Comparison of ENCODE assay signal across 25 cellular contexts in the genomic region with DNA sequence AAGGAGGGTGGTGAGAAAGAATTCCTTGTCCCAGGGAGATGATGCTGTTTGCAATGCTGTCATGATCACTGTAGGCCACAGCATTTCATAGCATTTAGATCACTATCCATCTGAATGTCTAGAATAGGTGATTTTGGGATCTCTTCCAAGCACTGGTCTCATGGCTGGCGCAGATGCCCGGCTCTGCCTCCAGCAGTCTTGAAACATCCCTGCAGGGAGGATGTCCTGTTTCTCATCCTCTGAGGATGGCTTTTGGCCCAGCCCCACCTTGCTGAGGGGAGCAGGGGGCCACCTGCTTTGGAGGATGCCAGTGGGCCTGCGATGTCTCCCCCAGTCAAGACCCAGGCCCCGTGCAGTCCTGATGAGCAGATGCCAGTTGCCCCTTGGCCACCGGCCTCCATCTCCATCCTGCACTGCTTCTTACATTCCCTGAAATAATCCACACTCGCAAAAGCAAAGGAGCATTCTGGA.
"Had no signal": no experiment of that assay in that cellular context is flagged by ENCODE, and none has a peak within 500 bp of the region (broad histone marks: within the 10 kb centered on the region; RNA-seq: fewer than 3 reads in every experiment).

No MANE protein-coding gene starts in this region.

- H3K79me2 ChIP-seq: parathyroid adenoma had no signal

- H3K36me3 Mint-ChIP-seq: activated naive CD8-positive, alpha-beta T cell treated with anti-CD3 and anti-CD28 coated beads for 36 hours; mesothelial cell of epicardium had no signal

- H2AFZ ChIP-seq: parathyroid adenoma had no signal

- H3K36me3 ChIP-seq: adrenal gland, brain microvascular endothelial cell, esophagus squamous epithelium had no signal

- H3K27me3 ChIP-seq: adrenal gland, brain microvascular endothelial cell, esophagus squamous epithelium, spleen, tibial nerve had no signal

- H3K9me3 Mint-ChIP-seq: activated naive CD4-positive, alpha-beta T cell treated with anti-CD3 and anti-CD28 coated beads for 36 hours; activated naive CD8-positive, alpha-beta T cell treated with anti-CD3 and anti-CD28 coated beads for 36 hours; activated T-helper 1 cell treated with anti-CD3 and anti-CD28 coated beads, Interleukin-12 subunit alpha, Interleukin-12 subunit beta, Interleukin-2, Interleukin-4 antibody, amounts not matched to agents 30 ng/mL and 10 ng/mL and 1 ng/mL, durations not matched to agents 14 hours and 24 hours and 36 hours; dendritic cell treated with granulocyte-macrophage colony-stimulating factor and Interleukin-4, amounts not matched to agents 40 ng/mL and 50 ng/mL, for 4 days; endodermal cell; mesothelial cell of epicardium; naive thymus-derived CD4-positive, alpha-beta T cell had no signal

- H3K27ac ChIP-seq: adrenal gland, brain microvascular endothelial cell, esophagus squamous epithelium, parathyroid adenoma, spleen, tibial nerve, VCaP had no signal

- H3K9ac ChIP-seq: parathyroid adenoma had no signal

- H3K4me3 Mint-ChIP-seq: activated naive CD4-positive, alpha-beta T cell treated with anti-CD3 and anti-CD28 coated beads for 36 hours; activated naive CD8-positive, alpha-beta T cell treated with anti-CD3 and anti-CD28 coated beads for 36 hours; activated T-helper 1 cell treated with anti-CD3 and anti-CD28 coated beads, Interleukin-12 subunit alpha, Interleukin-12 subunit beta, Interleukin-2, Interleukin-4 antibody, amounts not matched to agents 30 ng/mL and 10 ng/mL and 1 ng/mL, durations not matched to agents 14 hours and 24 hours and 36 hours; dendritic cell treated with granulocyte-macrophage colony-stimulating factor and Interleukin-4, amounts not matched to agents 40 ng/mL and 50 ng/mL, for 4 days; endodermal cell; mesothelial cell of epicardium; naive thymus-derived CD4-positive, alpha-beta T cell had no signal

- H3K4me3 ChIP-seq: adrenal gland, esophagus squamous epithelium, spleen, tibial nerve had no signal

- FAIRE-seq: astrocyte, islet of Langerhans had no signal

- H3K4me1 ChIP-seq: parathyroid adenoma had no signal

- DNase-seq: activated CD4-positive, alpha-beta T cell treated with anti-CD3 and anti-CD28 coated beads for 4 hours; activated CD4-positive, alpha-beta T cell treated with anti-CD3 and anti-CD28 coated beads, Interleukin-2, amount 50 U/mL, for 4 hours; activated effector memory CD4-positive, alpha-beta T cell treated with anti-CD3 and anti-CD28 coated beads, Interleukin-2, amount 50 U/mL, for 16 hours; activated naive CD4-positive, alpha-beta T cell treated with anti-CD3 and anti-CD28 coated beads for 36 hours; activated naive CD8-positive, alpha-beta T cell treated with anti-CD3 and anti-CD28 coated beads for 36 hours; activated T-cell treated with anti-CD3 and anti-CD28 coated beads for 4 hours; adrenal gland; brain microvascular endothelial cell; endodermal cell; esophagus squamous epithelium; foreskin melanocyte; left cardiac atrium; naive thymus-derived CD4-positive, alpha-beta T cell; nucleus accumbens; spleen; stimulated activated naive CD4-positive, alpha-beta T cell treated with Interleukin-2 at 50 U/mL for 16 hours had no signal

- ATAC-seq: left cardiac atrium; naive thymus-derived CD4-positive, alpha-beta T cell; right cardiac atrium had no signal

- H3K27ac Mint-ChIP-seq: activated naive CD4-positive, alpha-beta T cell treated with anti-CD3 and anti-CD28 coated beads for 36 hours; activated naive CD8-positive, alpha-beta T cell treated with anti-CD3 and anti-CD28 coated beads for 36 hours; activated T-helper 1 cell treated with anti-CD3 and anti-CD28 coated beads, Interleukin-12 subunit alpha, Interleukin-12 subunit beta, Interleukin-2, Interleukin-4 antibody, amounts not matched to agents 30 ng/mL and 10 ng/mL and 1 ng/mL, durations not matched to agents 14 hours and 24 hours and 36 hours; dendritic cell treated with granulocyte-macrophage colony-stimulating factor and Interleukin-4, amounts not matched to agents 40 ng/mL and 50 ng/mL, for 4 days; endodermal cell; mesothelial cell of epicardium; naive thymus-derived CD4-positive, alpha-beta T cell had no signal

- H3K9me3 ChIP-seq: adrenal gland, esophagus squamous epithelium, spleen, tibial nerve had no signal
